Comparison of ENCODE assay signal across 1 cellular context in genomic region chr5:17314907-17315471, GRCh38.
TF ChIP-seq lines count a peak whose summit lies in the region.

No MANE protein-coding gene starts in this region.

TF ChIP-seq in GM23338, 12 proteins besides CTCF, POLR2A, EP300 and RAD21 (continued from another document):
- no peak for TF ChIP-seq REST (IDR thresholded peaks at IDR 0.05; ENCODE audit: unreplicated experiment)
- TF ChIP-seq CREB1 (CRISPR knock-in tag; IDR thresholded peaks at IDR 0.05; ENCODE audit: low read depth) = no peak
- TF ChIP-seq, protein P1, sequence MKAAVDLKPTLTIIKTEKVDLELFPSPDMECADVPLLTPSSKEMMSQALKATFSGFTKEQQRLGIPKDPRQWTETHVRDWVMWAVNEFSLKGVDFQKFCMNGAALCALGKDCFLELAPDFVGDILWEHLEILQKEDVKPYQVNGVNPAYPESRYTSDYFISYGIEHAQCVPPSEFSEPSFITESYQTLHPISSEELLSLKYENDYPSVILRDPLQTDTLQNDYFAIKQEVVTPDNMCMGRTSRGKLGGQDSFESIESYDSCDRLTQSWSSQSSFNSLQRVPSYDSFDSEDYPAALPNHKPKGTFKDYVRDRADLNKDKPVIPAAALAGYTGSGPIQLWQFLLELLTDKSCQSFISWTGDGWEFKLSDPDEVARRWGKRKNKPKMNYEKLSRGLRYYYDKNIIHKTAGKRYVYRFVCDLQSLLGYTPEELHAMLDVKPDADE (IDR thresholded peaks at IDR 0.05) = no peak
- no peak for TF ChIP-seq JUNB (IDR thresholded peaks at IDR 0.05; ENCODE audit: unreplicated experiment)
- TF ChIP-seq STAT1 (IDR thresholded peaks at IDR 0.05; ENCODE audit: unreplicated experiment) = no peak
- no peak for TF ChIP-seq EZH2 (IDR thresholded peaks at IDR 0.05; ENCODE audit: low read depth, unreplicated experiment)
- no peak for TF ChIP-seq POLR2AphosphoS5 (IDR thresholded peaks at IDR 0.05; ENCODE audit: low read depth)
